Comparison of ENCODE assay signal across 8 cellular contexts in the genomic region with DNA sequence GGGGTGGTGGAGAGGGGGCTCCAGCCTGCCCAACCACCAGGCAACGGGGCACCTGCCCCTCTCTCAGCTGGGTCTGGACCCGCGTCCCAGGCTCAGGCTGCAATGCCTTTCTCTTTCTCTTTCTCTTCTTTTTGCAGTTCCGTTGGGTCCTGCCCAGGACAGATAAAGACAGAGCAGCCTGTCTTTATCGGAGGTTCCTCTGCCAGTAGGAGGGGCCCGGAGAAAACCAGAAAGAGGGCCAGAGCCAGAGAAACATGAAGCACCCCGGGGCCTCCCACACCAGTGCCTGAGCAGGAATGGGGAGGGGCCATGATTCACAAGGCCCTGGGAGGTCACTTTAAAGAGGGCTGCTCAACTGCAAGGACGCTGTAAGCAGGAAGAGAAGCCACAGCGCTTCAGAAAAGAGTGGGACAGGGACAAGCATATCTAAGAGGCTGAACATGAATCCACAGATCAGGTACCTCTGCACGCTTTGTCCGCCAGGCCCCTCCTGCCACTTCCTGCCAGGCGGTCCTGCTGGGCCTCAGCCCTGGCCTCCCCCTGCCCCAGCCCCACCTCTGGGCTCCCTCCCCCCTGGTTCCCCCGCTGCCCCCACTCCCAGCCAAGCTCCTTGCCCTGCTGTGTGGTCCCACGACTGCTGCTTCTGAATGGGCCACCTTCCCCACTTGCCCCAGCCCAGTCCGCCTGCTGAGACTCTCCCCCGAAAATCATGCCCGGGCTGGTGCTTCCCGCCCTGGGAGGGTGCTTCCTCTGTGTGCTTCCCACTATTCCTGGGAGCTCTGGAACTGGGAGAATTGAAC. TPM values are rescaled to one million over a fixed set of nuclear protein-coding genes. Genes with fewer than 3 reads are reported as not detected.
A peak's percentile ranks its signal among the peaks of the same experiment; 100 is the strongest.
DNase-seq lines count a peak whose midpoint lies in the region; ATAC-seq and TF ChIP-seq lines count a peak whose summit lies in the region.

A gene (plus strand): TSS at position 335 of the 800 bp plus-strand sequence. CDS start 106 bp downstream, at position 441.

- H3K9me3 ChIP-seq in esophagus squamous epithelium, result no peaks in the 10 kb centered on the region

- peak within 1 kb of the TSS; percentile 45 to 64 (median 56) for H3K4me3 ChIP-seq in esophagus squamous epithelium

- DNase-seq in NCI-H2107 treated with DMSO at 0.1 percent for 48 hours (lab: John Stamatoyannopoulos, UW; ENCODE audit: unreplicated experiment) (peak; percentile 21), NCI-H2107 (lab: John Stamatoyannopoulos, UW) (no peak), activated T-cell treated with anti-CD3 and anti-CD28 coated beads for 48 hours (ENCODE audit: low read depth) (peak; percentile 77), esophagus squamous epithelium (lab: John Stamatoyannopoulos, UW) (peak; percentile 66)
- DNase-seq in naive thymus-derived CD8-positive, alpha-beta T cell, result peak; percentile 31 to 85 (median 62)
- peak; percentile 81 for DNase-seq in stimulated activated naive CD4-positive, alpha-beta T cell treated with Interleukin-2 at 50 U/mL for 16 hours (lab: John Stamatoyannopoulos, UW)

- intact Hi-C loops in esophagus squamous epithelium (cut with DNase I), result no loop called here

- H3K4me3 Mint-ChIP-seq in naive thymus-derived CD8-positive, alpha-beta T cell, result peak within 1 kb of the TSS; percentile 89 to 99 (median 96)

- H3K4me1 Mint-ChIP-seq in naive thymus-derived CD8-positive, alpha-beta T cell, result peaks cover 20 to 48% (median 44%) of the 10 kb centered on the region in 4 donors

- H3K27ac ChIP-seq in esophagus squamous epithelium, result peak within 1 kb of the TSS; percentile 89 to 93 (median 92)

- H3K9me3 Mint-ChIP-seq in naive thymus-derived CD8-positive, alpha-beta T cell, result no peaks in the 10 kb centered on the region

- ATAC-seq in HG03045 (IDR thresholded peaks at IDR 0.05; ENCODE audit: unreplicated experiment), result peak; percentile 81
- ATAC-seq in naive thymus-derived CD8-positive, alpha-beta T cell, result peak; percentile 91 to 95

- WGBS in esophagus squamous epithelium, 2 donors, result 0 to 15% methylated on average over 9 of the region's 18 CpGs

- TF ChIP-seq POLR2A in esophagus squamous epithelium (IDR thresholded peaks at IDR 0.05), result peak in 3 of 4 donors; percentile 48 to 77 (median 66)

- peaks cover 0 to 9% (median 0%) of the 10 kb centered on the region in 3 donors for H3K36me3 Mint-ChIP-seq in naive thymus-derived CD8-positive, alpha-beta T cell

- POLR2A ChIA-PET in naive thymus-derived CD8-positive, alpha-beta T cell (lab: Charles Lee), result interaction anchor here (0.6 to 1.3 kb wide), 6 partner anchors 11 to 304 kb away, joined by 3 to 6 read pairs (median 3); no protein-coding TSS in a partner anchor

- H3K36me3 ChIP-seq in esophagus squamous epithelium, result peaks cover 0 to 10% (median 0%) of the 10 kb centered on the region in 3 donors

- H3K27me3 ChIP-seq in esophagus squamous epithelium, result no peaks in the 10 kb centered on the region

- peak in 3 of 6 experiments; percentile 6 to 22 (median 8) for TF ChIP-seq CTCF in esophagus squamous epithelium (IDR thresholded peaks at IDR 0.05)

- H3K27ac Mint-ChIP-seq in naive thymus-derived CD8-positive, alpha-beta T cell, result peak within 1 kb of the TSS; percentile 93 to 98 (median 96)

- H3K4me1 ChIP-seq in esophagus squamous epithelium, result peaks cover 5 to 43% (median 21%) of the 10 kb centered on the region in 3 donors

- H3K27me3 Mint-ChIP-seq in naive thymus-derived CD8-positive, alpha-beta T cell, result no peaks in the 10 kb centered on the region

TF ChIP-seq in PFSK-1, 5 proteins besides CTCF, POLR2A, EP300 and RAD21:
- TF ChIP-seq POLR2AphosphoS5 (IDR thresholded peaks at IDR 0.05; ENCODE audit: low read depth, low read length) (peak; percentile 71), SIN3A (IDR thresholded peaks at IDR 0.05; ENCODE audit: borderline replicate concordance, insufficient read depth, low read length) (0 out of 2 replicates have a peak, but pooled peaks have one; percentile 14), FOXP2 (optimal IDR thresholded peaks at IDR 0.05; ENCODE audit: borderline replicate concordance, extremely low read depth, extremely low read length, insufficient read depth) (no peak)

RNA-seq across cellular contexts. Expression of the gene that starts here (rescaled TPM):
- 7.7 TPM for polyA plus RNA-seq in PFSK-1 (2012; ENCODE audit: insufficient read length, low read depth)
- 10 to 100 TPM in 1 of 4 donors, 1 to 10 TPM in 3; 7.6 to 20.3 (median 9.0) TPM for total RNA-seq in esophagus squamous epithelium
- 10 to 100 TPM; 24.3 to 26.9 TPM for total RNA-seq in naive thymus-derived CD8-positive, alpha-beta T cell
- 100 to 1,000 TPM in 1 of 3 donors, 10 to 100 TPM in 2; 64.7 to 119 (median 66.5) TPM for polyA plus RNA-seq in naive thymus-derived CD8-positive, alpha-beta T cell
